ENCODE assay signal across 15 cellular contexts in the genomic region with DNA sequence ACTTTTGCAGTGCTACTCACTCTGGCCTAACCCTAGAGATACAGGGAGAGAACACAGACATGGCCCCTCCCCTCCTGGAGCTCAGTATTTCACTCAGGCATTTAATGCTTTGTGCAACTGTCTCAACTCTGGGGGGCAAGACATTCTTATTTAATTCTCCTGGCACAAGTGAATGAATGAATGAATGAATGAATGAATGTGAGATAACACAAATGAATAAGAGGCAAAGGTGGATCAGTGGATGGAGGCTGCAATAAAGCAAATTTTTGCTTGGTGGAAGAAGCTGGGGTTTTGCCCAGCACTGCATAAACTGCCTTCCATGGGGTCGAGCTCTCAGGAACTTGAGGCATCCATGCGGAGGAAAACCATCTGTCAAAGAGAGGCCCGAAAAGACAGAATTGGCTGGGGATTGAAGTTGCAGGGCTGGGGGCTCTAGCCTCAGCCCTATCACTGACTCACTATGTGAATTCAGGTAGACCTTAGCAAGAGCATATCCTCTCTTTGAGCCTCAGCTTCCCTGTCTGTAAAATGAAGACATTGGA.
"Had no signal": no experiment of that assay in that cellular context is flagged by ENCODE, and none has a peak within 500 bp of the region (broad histone marks: within the 10 kb centered on the region; RNA-seq: fewer than 3 reads in every experiment).

No MANE protein-coding gene starts in this region.

- DNase-seq: activated CD4-positive, alpha-beta T cell treated with anti-CD3 and anti-CD28 coated beads for 36 hours; activated CD4-positive, alpha-beta T cell treated with anti-CD3 and anti-CD28 coated beads, Interleukin-2, amount 50 U/mL, for 48 hours; activated naive CD4-positive, alpha-beta T cell; activated naive CD8-positive, alpha-beta T cell treated with anti-CD3 and anti-CD28 coated beads, Interleukin-2, amount 10 ng/mL, durations not matched to agents 7 days and 5 days; amygdala; foreskin fibroblast; left cardiac atrium; lower lobe of right lung; nephron progenitor cell; stimulated activated CD4-positive, alpha-beta T cell treated with anti-CD3 and anti-CD28 coated beads, Interleukin-12 subunit alpha, Interleukin-12 subunit beta, amount 100 ng/mL, for 4 hours; stimulated activated CD4-positive, alpha-beta T cell treated with anti-CD3 and anti-CD28 coated beads, Interleukin-1b, Interleukin-23, amount 100 ng/mL, for 48 hours; stimulated activated naive CD8-positive, alpha-beta T cell treated with anti-CD3 and anti-CD28 coated beads, Interleukin-15, Interleukin-2, amounts not matched to agents 100 U/mL and 50 U/mL, for 24 hours; T-helper 2 cell; tibial artery had no signal

- ATAC-seq: activated CD4-positive, alpha-beta T cell treated with anti-CD3 and anti-CD28 coated beads for 36 hours; left cardiac atrium; lower lobe of right lung; stimulated activated naive CD8-positive, alpha-beta T cell treated with anti-CD3 and anti-CD28 coated beads, Interleukin-15, Interleukin-2, amounts not matched to agents 100 U/mL and 50 U/mL, for 24 hours; WTC11 had no signal
